10 cellular contexts compared by ENCODE assay signal in genomic region chr2:97761192-97761591, GRCh38. TPM values are rescaled to one million over a fixed set of nuclear protein-coding genes. Genes with fewer than 3 reads are reported as not detected.
A peak's percentile ranks its signal among the peaks of the same experiment; 100 is the strongest.
DNase-seq lines count a peak whose midpoint lies in the region; ATAC-seq and TF ChIP-seq lines count a peak whose summit lies in the region.
"Had no signal": no experiment of that assay in that cellular context is flagged by ENCODE, and none has a peak within 500 bp of the region (broad histone marks: within the 10 kb centered on the region; RNA-seq: fewer than 3 reads in every experiment).

No MANE protein-coding gene starts in this region.

- TF ChIP-seq CTCF in mucosa of descending colon (IDR thresholded peaks at IDR 0.05) (no peak), mammary epithelial cell (conservative IDR thresholded peaks at IDR 0.05 in 1 of 2, IDR thresholded peaks at IDR 0.05 in 1 of 2; ENCODE audit: extremely low read depth in 1 of 2, insufficient read depth in 1 of 2, low read depth in 1 of 2, low read length in 2 of 2) (no peak)

- in situ Hi-C loops in mammary epithelial cell (cut with MboI; ENCODE audit: low sequenced_read_pairs in 2 of 2): no loop called here

- no TSS peak for BruUV-seq in mammary epithelial cell (replicated peaks; lab: Mats Ljungman, UMichigan)

- H3K36me3 Mint-ChIP-seq in activated T-helper 2 cell treated with anti-CD3 and anti-CD28 coated beads, Interferon-gamma antibody, Interleukin-2, Interleukin-4, amounts not matched to agents 10 μg/mL and 5 μg/mL and 100 μg/mL, durations not matched to agents 14 hours and 24 hours and 36 hours (ENCODE audit: low read depth): peaks cover 61% of the 10 kb centered on the region

- H3K79me2 ChIP-seq in mammary epithelial cell (ENCODE audit: insufficient read depth, low read length): no peaks in the 10 kb centered on the region

- H2AFZ ChIP-seq in mammary epithelial cell (ENCODE audit: low read depth, low read length): no peak overlapping the region

- dilution Hi-C loops in mammary epithelial cell (cut with HindIII; ENCODE audit: low sequenced_read_pairs): no loop called here

- 95% methylated on average over 13 of the region's 23 CpGs for WGBS in mammary epithelial cell (ENCODE audit: low coverage, missing lambda C conversion rate)

- H3K9ac ChIP-seq in mammary epithelial cell (ENCODE audit: insufficient read depth, low read length): no peak overlapping the region

- peak overlapping the region; percentile 47 for H3K4me3 Mint-ChIP-seq in activated T-helper 2 cell treated with anti-CD3 and anti-CD28 coated beads, Interferon-gamma antibody, Interleukin-2, Interleukin-4, amounts not matched to agents 10 μg/mL and 5 μg/mL and 100 μg/mL, durations not matched to agents 14 hours and 24 hours and 36 hours (ENCODE audit: low read depth)

- H3K27ac Mint-ChIP-seq in activated T-helper 2 cell treated with anti-CD3 and anti-CD28 coated beads, Interferon-gamma antibody, Interleukin-2, Interleukin-4, amounts not matched to agents 10 μg/mL and 5 μg/mL and 100 μg/mL, durations not matched to agents 14 hours and 24 hours and 36 hours: peak overlapping the region; percentile 81

- H3K27me3 ChIP-seq in mammary epithelial cell (ENCODE audit: insufficient read depth, low read length): no peaks in the 10 kb centered on the region

- H3K4me2 ChIP-seq in mammary epithelial cell (ENCODE audit: insufficient read depth, low read depth, low read length): no peak overlapping the region

- CTCF ChIA-PET in mammary epithelial cell (lab: Charles Lee; ENCODE audit: low non-redundant PET): no interaction called here

- intact Hi-C loops in activated T-helper 2 cell treated with anti-CD3 and anti-CD28 coated beads, Interferon-gamma antibody, Interleukin-2, Interleukin-4, amounts not matched to agents 10 μg/mL and 5 μg/mL and 100 μg/mL, durations not matched to agents 14 hours and 24 hours and 36 hours (cut with micrococcal nuclease): no loop called here
- intact Hi-C loops in mucosa of descending colon (cut with DNase I, micrococcal nuclease) (no loop called here), mammary epithelial cell (cut with micrococcal nuclease) (no loop called here)

- H3K9me3 ChIP-seq in mucosa of descending colon: no peaks in the 10 kb centered on the region
- H3K9me3 ChIP-seq in mammary epithelial cell (replicated peaks; ENCODE audit: insufficient read depth, low read length): no peaks in the 10 kb centered on the region

- peaks cover 32% of the 10 kb centered on the region for H3K4me1 Mint-ChIP-seq in activated T-helper 2 cell treated with anti-CD3 and anti-CD28 coated beads, Interferon-gamma antibody, Interleukin-2, Interleukin-4, amounts not matched to agents 10 μg/mL and 5 μg/mL and 100 μg/mL, durations not matched to agents 14 hours and 24 hours and 36 hours (ENCODE audit: low read depth)

- H3K36me3 ChIP-seq in mucosa of descending colon (ENCODE audit: low read depth) (peaks cover 3% of the 10 kb centered on the region), mammary epithelial cell (ENCODE audit: insufficient read depth, low read length) (peaks cover 21% of the 10 kb centered on the region)

- ATAC-seq in mucosa of descending colon: peak; percentile 46

- no peaks in the 10 kb centered on the region for H3K4me1 ChIP-seq in mucosa of descending colon (ENCODE audit: low read depth)
- no peaks in the 10 kb centered on the region for H3K4me1 ChIP-seq in mammary epithelial cell (ENCODE audit: insufficient read depth, low read length)

- no peaks in the 10 kb centered on the region for H3K9me3 Mint-ChIP-seq in activated T-helper 2 cell treated with anti-CD3 and anti-CD28 coated beads, Interferon-gamma antibody, Interleukin-2, Interleukin-4, amounts not matched to agents 10 μg/mL and 5 μg/mL and 100 μg/mL, durations not matched to agents 14 hours and 24 hours and 36 hours

- H3K4me3 ChIP-seq in mucosa of descending colon (no peak overlapping the region), mammary epithelial cell (replicated peaks in 1 of 3; ENCODE audit: insufficient read depth in 1 of 3, low read depth in 2 of 3, low read length in 3 of 3) (no peak overlapping the region)

- H4K20me1 ChIP-seq in mammary epithelial cell (ENCODE audit: insufficient read depth, low read length): no peaks in the 10 kb centered on the region

- no peak overlapping the region for H3K27ac ChIP-seq in mammary epithelial cell (ENCODE audit: insufficient read depth, low read depth, low read length)

- no peaks in the 10 kb centered on the region for H3K27me3 Mint-ChIP-seq in activated T-helper 2 cell treated with anti-CD3 and anti-CD28 coated beads, Interferon-gamma antibody, Interleukin-2, Interleukin-4, amounts not matched to agents 10 μg/mL and 5 μg/mL and 100 μg/mL, durations not matched to agents 14 hours and 24 hours and 36 hours (ENCODE audit: low read depth)

- peak; percentile 26 for DNase-seq in activated CD4-positive, alpha-beta T cell treated with anti-CD3 and anti-CD28 coated beads for 1 hour
- peak; percentile 50 for DNase-seq in activated T-helper 2 cell treated with anti-CD3 and anti-CD28 coated beads, Interferon-gamma antibody, Interleukin-2, Interleukin-4, amounts not matched to agents 10 μg/mL and 5 μg/mL and 100 μg/mL, durations not matched to agents 14 hours and 24 hours and 36 hours (ENCODE audit: low spot score)
- DNase-seq in mucosa of descending colon: peak in 1 of 3 donors; percentile 65
- peak in 5 of 6 experiments; percentile 16 to 47 (median 36) for DNase-seq in stimulated activated naive CD4-positive, alpha-beta T cell (lab: John Stamatoyannopoulos, UW)
- no peak for DNase-seq in mammary epithelial cell
- no peak for DNase-seq in SKM-1 (lab: John Stamatoyannopoulos, UW; ENCODE audit: unreplicated experiment)
- DNase-seq in SK-N-DZ (ENCODE audit: low spot score): no peak
- no peak for DNase-seq in NCI-H1048 (lab: John Stamatoyannopoulos, UW)
- DNase-seq: IMR-90, NCI-H2171 treated with DMSO at 0.1 percent for 48 hours had no signal

RNA-seq across cellular contexts. Expression of gene ZAP70, which starts 47.8 kb away (rescaled TPM):
- total RNA-seq in activated T-helper 2 cell treated with anti-CD3 and anti-CD28 coated beads, Interferon-gamma antibody, Interleukin-2, Interleukin-4, amounts not matched to agents 10 μg/mL and 5 μg/mL and 100 μg/mL, durations not matched to agents 14 hours and 24 hours and 36 hours: 231 and 234 TPM in 2 replicates
- 1 to 10 TPM; 3.5 to 7.5 (median 5.4) TPM for total RNA-seq in mucosa of descending colon
- total RNA-seq in mammary epithelial cell: under 1 TPM in 1 of 2 donors, not detected in 1; 0.17 TPM
- polyA plus RNA-seq in mammary epithelial cell: 0.06 TPM
- not detected for polyA minus RNA-seq in mammary epithelial cell
- 3.5 and 7.8 TPM in 2 replicates for polyA plus RNA-seq in SK-N-DZ (2014; cell fraction: cytosol; rRNA removed)
- polyA plus RNA-seq in SK-N-DZ (2014; cell fraction: nucleus; rRNA removed): 30.0 and 44.7 TPM in 2 replicates

Comparison
In these comparisons a context has a peak if more than half of its experiments do, and no peak if none do; other contexts are left out.
1. DNase-seq: peak in activated CD4-positive, alpha-beta T cell treated with anti-CD3 and anti-CD28 coated beads for 1 hour (single experiment), activated T-helper 2 cell treated with anti-CD3 and anti-CD28 coated beads, Interferon-gamma antibody, Interleukin-2, Interleukin-4, amounts not matched to agents 10 μg/mL and 5 μg/mL and 100 μg/mL, durations not matched to agents 14 hours and 24 hours and 36 hours (single experiment) and stimulated activated naive CD4-positive, alpha-beta T cell (5 of 6); none in mammary epithelial cell (single experiment), SKM-1 (single experiment), SK-N-DZ (single experiment) and NCI-H1048 (single experiment).
2. RNA of gene ZAP70, which starts 47.8 kb away (total RNA-seq): 231 to 234 TPM in activated T-helper 2 cell treated with anti-CD3 and anti-CD28 coated beads, Interferon-gamma antibody, Interleukin-2, Interleukin-4, amounts not matched to agents 10 μg/mL and 5 μg/mL and 100 μg/mL, durations not matched to agents 14 hours and 24 hours and 36 hours; 3.5 to 7.5 TPM in mucosa of descending colon and 0.17 TPM in mammary epithelial cell; every median in the first group is over 10 times any median in the second.